Comparison of ENCODE assay signal across 8 cellular contexts in genomic region chr2:113234721-113235346, GRCh38. TPM values are rescaled to one million over a fixed set of nuclear protein-coding genes. Genes with fewer than 3 reads are reported as not detected.
DNase-seq lines count a peak whose midpoint lies in the region; ATAC-seq and TF ChIP-seq lines count a peak whose summit lies in the region.

No MANE protein-coding gene starts in this region.

- ATAC-seq in HG03280 (IDR thresholded peaks at IDR 0.05; ENCODE audit: unreplicated experiment): peak; percentile 5
- ATAC-seq in GM19351 (IDR thresholded peaks at IDR 0.05; ENCODE audit: unreplicated experiment): no peak

- POLR2A ChIA-PET in CD8-positive, alpha-beta memory T cell (lab: Charles Lee): interaction anchor here (1.0 to 1.2 kb wide), 2 partner anchors 18 to 59 kb away, joined by 3 read pairs; no protein-coding TSS in a partner anchor

- no peaks in the 10 kb centered on the region for H3K27me3 Mint-ChIP-seq in CD8-positive, alpha-beta memory T cell

- no peak for DNase-seq in CD8-positive, alpha-beta memory T cell
- DNase-seq in cardiac fibroblast (ENCODE audit: low read depth in 2 of 2): no peak
- no peak for DNase-seq in NCI-H1694 (lab: John Stamatoyannopoulos, UW)
- no peak for DNase-seq in stimulated activated CD4-positive, alpha-beta T cell treated with anti-CD3 and anti-CD28 coated beads, Interleukin-2, amount 100 ng/mL, for 48 hours
- DNase-seq in NOMO-1 (lab: John Stamatoyannopoulos, UW; ENCODE audit: unreplicated experiment in 2 of 2): no peak

- no peaks in the 10 kb centered on the region for H3K36me3 ChIP-seq in CD8-positive, alpha-beta memory T cell (ENCODE audit: insufficient read depth, low read length)
- H3K36me3 ChIP-seq in neutrophil: no peaks in the 10 kb centered on the region

- peak overlapping the region; percentile 77 to 96 (median 93) for H3K4me3 Mint-ChIP-seq in CD8-positive, alpha-beta memory T cell

- H3K27me3 ChIP-seq in CD8-positive, alpha-beta memory T cell (ENCODE audit: insufficient read depth, low read length, poor library complexity, severe bottlenecking): no peaks in the 10 kb centered on the region
- no peaks in the 10 kb centered on the region for H3K27me3 ChIP-seq in neutrophil

- H3K27ac ChIP-seq in CD8-positive, alpha-beta memory T cell (ENCODE audit: low read depth, low read length): peak overlapping the region; percentile 38
- H3K27ac ChIP-seq in neutrophil: no peak overlapping the region

- CTCF ChIA-PET in CD8-positive, alpha-beta memory T cell (lab: Charles Lee): interaction anchor here (1.0 to 12.0 kb wide), 6 partner anchors 14 to 156 kb away, joined by 4 to 90 read pairs (median 8); partner anchors contain the start of gene PSD4

- H3K4me1 ChIP-seq in CD8-positive, alpha-beta memory T cell (ENCODE audit: insufficient read depth, low read length): no peaks in the 10 kb centered on the region
- peaks cover 5 to 22% of the 10 kb centered on the region in 2 experiments for H3K4me1 ChIP-seq in neutrophil (ENCODE audit: control insufficient read depth in 1 of 2, insufficient read depth in 1 of 2, low read depth in 1 of 2, low read length in 1 of 2)

- peaks cover 0 to 32% (median 0%) of the 10 kb centered on the region in 3 donors for H3K36me3 Mint-ChIP-seq in CD8-positive, alpha-beta memory T cell

- peaks cover 0 to 42% (median 14%) of the 10 kb centered on the region in 3 donors for H3K4me1 Mint-ChIP-seq in CD8-positive, alpha-beta memory T cell

- H3K9me3 Mint-ChIP-seq in CD8-positive, alpha-beta memory T cell: no peaks in the 10 kb centered on the region

- H3K9me3 ChIP-seq in CD8-positive, alpha-beta memory T cell (ENCODE audit: low read length): no peaks in the 10 kb centered on the region
- H3K9me3 ChIP-seq in neutrophil: no peaks in the 10 kb centered on the region

- peak overlapping the region in 4 of 8 donors; percentile 36 to 96 (median 94) for H3K27ac Mint-ChIP-seq in CD8-positive, alpha-beta memory T cell

- H3K4me3 ChIP-seq in CD8-positive, alpha-beta memory T cell (ENCODE audit: low read length): peak overlapping the region; percentile 45
- H3K4me3 ChIP-seq in cardiac fibroblast (replicated peaks in 1 of 2; ENCODE audit: low read depth in 2 of 2, low read length in 2 of 2) (peak overlapping the region; percentile 56 to 65), neutrophil (ENCODE audit: low read depth in 1 of 2, low read length in 1 of 2) (peak overlapping the region; percentile 56 to 64)

- no peak for TF ChIP-seq CTCF in cardiac fibroblast (IDR thresholded peaks at IDR 0.05; ENCODE audit: low read depth, low read length)
- TF ChIP-seq CTCF in neutrophil (IDR thresholded peaks at IDR 0.05): no peak

RNA-seq across cellular contexts. Expression of gene PAX8, which starts 43.9 kb away (rescaled TPM):
- 1 to 10 TPM; 2.3 TPM for total RNA-seq in CD8-positive, alpha-beta memory T cell
- 0.97 TPM for polyA plus RNA-seq in CD8-positive, alpha-beta memory T cell
